ENCODE assay signal across 1 cellular context in genomic region chrX:149631293-149632165, GRCh38.
TF ChIP-seq lines count a peak whose summit lies in the region.

Gene TMEM185A, minus strand, starts transcription at chrX:149631792. Its CDS starts 212 bp downstream, at chrX:149631580.

TF ChIP-seq in HepG2, 621 proteins besides CTCF, POLR2A, EP300 and RAD21 (continued from another document and continues in another):
- TF ChIP-seq ZNF574 (CRISPR knock-in tag; IDR thresholded peaks at IDR 0.05), result 0 out of 2 replicates have a peak, but pooled peaks have one; percentile 23
- TF ChIP-seq SP140L (CRISPR knock-in tag; IDR thresholded peaks at IDR 0.05; ENCODE audit: borderline replicate concordance), result no peak
- TF ChIP-seq POGZ (CRISPR knock-in tag; IDR thresholded peaks at IDR 0.05), result no peak
- no peak for TF ChIP-seq SNAPC2 (CRISPR knock-in tag; IDR thresholded peaks at IDR 0.05)
- TF ChIP-seq ZNF280B (CRISPR knock-in tag; IDR thresholded peaks at IDR 0.05; ENCODE audit: borderline replicate concordance), result no peak
- no peak for TF ChIP-seq ADNP (CRISPR knock-in tag; IDR thresholded peaks at IDR 0.05)
- TF ChIP-seq NCOR1 (IDR thresholded peaks at IDR 0.05; ENCODE audit: borderline replicate concordance, low read length), result no peak
- no peak for TF ChIP-seq ZNF749 (CRISPR knock-in tag; IDR thresholded peaks at IDR 0.05; ENCODE audit: borderline replicate concordance)
- peak in 1 of 2 experiments; percentile 36; a peak in 1 of 4 replicates for TF ChIP-seq HMGXB4 (CRISPR knock-in tag; IDR thresholded peaks at IDR 0.05; ENCODE audit: borderline replicate concordance in 1 of 2, low read depth in 1 of 2)
- TF ChIP-seq NFE2 (CRISPR knock-in tag; IDR thresholded peaks at IDR 0.05), result no peak
- TF ChIP-seq ZNF878 (CRISPR knock-in tag; IDR thresholded peaks at IDR 0.05), result no peak
- no peak for TF ChIP-seq NFYB (CRISPR knock-in tag; IDR thresholded peaks at IDR 0.05)
- TF ChIP-seq IRF1 (CRISPR knock-in tag; IDR thresholded peaks at IDR 0.05; ENCODE audit: low read depth), result no peak
- no peak for TF ChIP-seq HNF4A (CRISPR knock-in tag; IDR thresholded peaks at IDR 0.05)
- no peak for TF ChIP-seq HMG20B (CRISPR knock-in tag; conservative IDR thresholded peaks at IDR 0.05)
- no peak for TF ChIP-seq PHF5A (CRISPR knock-in tag; IDR thresholded peaks at IDR 0.05; ENCODE audit: low read depth, unreplicated experiment)
- TF ChIP-seq PAWR (CRISPR knock-in tag; IDR thresholded peaks at IDR 0.05; ENCODE audit: borderline replicate concordance), result no peak
- TF ChIP-seq ZFYVE20 (CRISPR knock-in tag; IDR thresholded peaks at IDR 0.05; ENCODE audit: borderline replicate concordance, low read depth), result no peak
- no peak for TF ChIP-seq LBX2 (CRISPR knock-in tag; IDR thresholded peaks at IDR 0.05; ENCODE audit: borderline replicate concordance)
- TF ChIP-seq ARNT2 (CRISPR knock-in tag; IDR thresholded peaks at IDR 0.05; ENCODE audit: low read depth), result no peak
- no peak for TF ChIP-seq ZFAT (CRISPR knock-in tag; conservative IDR thresholded peaks at IDR 0.05)
- no peak for TF ChIP-seq NFKB2 (CRISPR knock-in tag; IDR thresholded peaks at IDR 0.05; ENCODE audit: borderline replicate concordance)
- TF ChIP-seq ZNF496 (CRISPR knock-in tag; IDR thresholded peaks at IDR 0.05; ENCODE audit: insufficient replicate concordance), result no peak
- TF ChIP-seq ZBTB8A (CRISPR knock-in tag; IDR thresholded peaks at IDR 0.05; ENCODE audit: borderline replicate concordance, low read depth), result no peak
- no peak for TF ChIP-seq TBP (CRISPR knock-in tag; IDR thresholded peaks at IDR 0.05)
- TF ChIP-seq SOX6 (IDR thresholded peaks at IDR 0.05), result no peak
- no peak for TF ChIP-seq SOX6 (CRISPR knock-in tag; IDR thresholded peaks at IDR 0.05)
- no peak for TF ChIP-seq ARNT (IDR thresholded peaks at IDR 0.05)
- TF ChIP-seq ZFP91 (CRISPR knock-in tag; IDR thresholded peaks at IDR 0.05; ENCODE audit: borderline replicate concordance), result no peak
- no peak for TF ChIP-seq PRMT3 (CRISPR knock-in tag; IDR thresholded peaks at IDR 0.05; ENCODE audit: borderline replicate concordance, low read depth)
- TF ChIP-seq PHF20 (CRISPR knock-in tag; IDR thresholded peaks at IDR 0.05), result no peak
- no peak for TF ChIP-seq ZNF331 (CRISPR knock-in tag; IDR thresholded peaks at IDR 0.05)
- TF ChIP-seq ETV6 (CRISPR knock-in tag; conservative IDR thresholded peaks at IDR 0.05), result no peak
- TF ChIP-seq AKAP8 (CRISPR knock-in tag; IDR thresholded peaks at IDR 0.05), result no peak
- no peak for TF ChIP-seq ZNF143 (CRISPR knock-in tag; IDR thresholded peaks at IDR 0.05)
- 0 out of 2 replicates have a peak, but pooled peaks have one; percentile 11 for TF ChIP-seq HOXA3 (CRISPR knock-in tag; IDR thresholded peaks at IDR 0.05)
- no peak for TF ChIP-seq MEF2D (CRISPR knock-in tag; IDR thresholded peaks at IDR 0.05)
- no peak for TF ChIP-seq NPAS2 (CRISPR knock-in tag; IDR thresholded peaks at IDR 0.05; ENCODE audit: borderline replicate concordance)
- TF ChIP-seq FOSL2 (CRISPR knock-in tag; IDR thresholded peaks at IDR 0.05), result no peak
- peak; percentile 56; the same call in 1 of the 2 replicates for TF ChIP-seq BHLHE40 (IDR thresholded peaks at IDR 0.05; ENCODE audit: low read length)
- 0 out of 2 replicates have a peak, but pooled peaks have one; percentile 49 for TF ChIP-seq ZNF441 (CRISPR knock-in tag; IDR thresholded peaks at IDR 0.05; ENCODE audit: borderline replicate concordance)
- no peak for TF ChIP-seq IKZF4 (CRISPR knock-in tag; IDR thresholded peaks at IDR 0.05; ENCODE audit: borderline replicate concordance, low read depth, not compliant biosample characterization)
- TF ChIP-seq ZNF576 (CRISPR knock-in tag; IDR thresholded peaks at IDR 0.05), result no peak
- TF ChIP-seq ZNF512B (CRISPR knock-in tag; IDR thresholded peaks at IDR 0.05; ENCODE audit: borderline replicate concordance), result no peak
- no peak for TF ChIP-seq ZNF577 (CRISPR knock-in tag; IDR thresholded peaks at IDR 0.05; ENCODE audit: borderline replicate concordance, low read depth)
- TF ChIP-seq TAF1 (CRISPR knock-in tag; IDR thresholded peaks at IDR 0.05), result no peak
- TF ChIP-seq UBTF (CRISPR knock-in tag; IDR thresholded peaks at IDR 0.05), result peak; percentile 29; the same call in 1 of the 2 replicates
- TF ChIP-seq ZFP36 (IDR thresholded peaks at IDR 0.05; ENCODE audit: borderline replicate concordance, low read depth, low read length, partially characterized antibody), result no peak
- no peak for TF ChIP-seq ZNF678 (CRISPR knock-in tag; IDR thresholded peaks at IDR 0.05)
- TF ChIP-seq PHF8 (CRISPR knock-in tag; IDR thresholded peaks at IDR 0.05), result peak; percentile 22; the same call in 1 of the 2 replicates
- TF ChIP-seq ZMAT5 (CRISPR knock-in tag; IDR thresholded peaks at IDR 0.05; ENCODE audit: borderline replicate concordance, low read depth), result no peak
- TF ChIP-seq SKI (IDR thresholded peaks at IDR 0.05; ENCODE audit: partially characterized antibody), result peak; percentile 8
- peak; percentile 87 for TF ChIP-seq ZNF777 (CRISPR knock-in tag; IDR thresholded peaks at IDR 0.05)
- TF ChIP-seq ZNF34 (CRISPR knock-in tag; IDR thresholded peaks at IDR 0.05; ENCODE audit: borderline replicate concordance), result no peak
- TF ChIP-seq MYNN (CRISPR knock-in tag; IDR thresholded peaks at IDR 0.05; ENCODE audit: low read depth), result no peak
- TF ChIP-seq HMG20A (CRISPR knock-in tag; IDR thresholded peaks at IDR 0.05; ENCODE audit: borderline replicate concordance), result no peak
- TF ChIP-seq ZBTB1 (CRISPR knock-in tag; IDR thresholded peaks at IDR 0.05; ENCODE audit: borderline replicate concordance), result no peak
